Comparison of ENCODE assay signal across 22 cellular contexts in the genomic region with DNA sequence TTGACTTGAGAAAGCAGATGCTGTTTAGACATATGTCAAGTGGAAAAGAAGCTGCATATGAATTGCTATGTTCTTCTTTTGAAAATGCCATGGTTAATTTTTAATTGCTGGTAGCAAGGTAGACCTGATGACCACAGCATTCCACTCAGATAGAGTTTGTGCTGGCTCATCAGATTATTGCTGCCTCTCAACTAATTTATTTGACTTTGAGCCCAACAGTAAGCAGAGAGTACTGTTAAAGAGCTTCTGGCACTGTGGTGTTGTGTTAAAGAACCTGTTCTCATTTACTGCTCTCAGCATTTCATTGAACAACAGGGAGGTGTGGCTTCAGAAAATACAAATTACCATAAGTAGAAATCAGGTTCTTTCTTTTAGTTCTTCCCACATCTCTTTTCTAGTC.
A peak's percentile ranks its signal among the peaks of the same experiment; 100 is the strongest.
DNase-seq lines count a peak whose midpoint lies in the region; FAIRE-seq and TF ChIP-seq lines count a peak whose summit lies in the region.
"Had no signal": no experiment of that assay in that cellular context is flagged by ENCODE, and none has a peak within 500 bp of the region (broad histone marks: within the 10 kb centered on the region; RNA-seq: fewer than 3 reads in every experiment).

No MANE protein-coding gene starts in this region.

- no peak overlapping the region for H2BK12ac ChIP-seq in H1 (ENCODE audit: low read depth, low read length)

- no peaks in the 10 kb centered on the region for H3K27me3 ChIP-seq in H1 (replicated peaks in 1 of 4; ENCODE audit: control insufficient read depth in 3 of 4, extremely low read depth in 1 of 4, insufficient read depth in 3 of 4, low read length in 3 of 4)
- H3K27me3 ChIP-seq: BLaER1, tibial nerve had no signal

- H3K9ac ChIP-seq in H1 (replicated peaks in 1 of 4; ENCODE audit: extremely low read depth in 1 of 4, low read depth in 3 of 4, low read length in 3 of 4): no peak overlapping the region
- H3K9ac ChIP-seq: BLaER1 had no signal

- TF ChIP-seq RAD21 in H1 (IDR thresholded peaks at IDR 0.05 in 1 of 2, conservative IDR thresholded peaks at IDR 0.05 in 1 of 2; ENCODE audit: low read depth in 2 of 2, low read length in 2 of 2): no peak

- no peak overlapping the region for H4K5ac ChIP-seq in H1 (ENCODE audit: insufficient read length, low read depth, low read length)

- CTCF ChIA-PET in H1 (lab: Charles Lee; ENCODE audit: partially characterized antibody): interaction anchor here (0.6 kb wide), 1 partner anchor 1794 kb away, joined by 6 read pairs; no protein-coding TSS in a partner anchor
- CTCF ChIA-PET in activated CD4-positive, alpha-beta T cell treated with anti-CD3 and anti-CD28 coated beads, Interleukin-2, amount 10 ng/mL, durations not matched to agents 7 days and 5 days (lab: Charles Lee): no interaction called here

- no peak overlapping the region for H2BK15ac ChIP-seq in H1 (ENCODE audit: low read length)

- H2BK20ac ChIP-seq in H1 (ENCODE audit: low read length): no peak overlapping the region; the same call in 1 of the 2 replicates

- H3K56ac ChIP-seq in H1 (replicated peaks; ENCODE audit: insufficient read length, low read depth, low read length): no peak overlapping the region

- no peak overlapping the region; the same call in 1 of the 2 replicates for H2BK5ac ChIP-seq in H1 (ENCODE audit: low read depth, low read length)

- H3K36me3 Mint-ChIP-seq in activated CD4-positive, alpha-beta T cell treated with anti-CD3 and anti-CD28 coated beads, Interleukin-2, amount 10 ng/mL, durations not matched to agents 7 days and 5 days (ENCODE audit: low read depth): no peaks in the 10 kb centered on the region
- H3K36me3 Mint-ChIP-seq: naive thymus-derived CD8-positive, alpha-beta T cell; stimulated activated naive B cell treated with anti-CD40 and anti-IgM and Interleukin-4, amounts not matched to agents 10 μg/mL and 1 μg/mL and 100 μg/mL, for 72 hours had no signal

- no peak overlapping the region for H3K14ac ChIP-seq in H1 (ENCODE audit: insufficient read length)

- no peak for TF ChIP-seq CTCF in H1 (IDR thresholded peaks at IDR 0.05; ENCODE audit: control extremely low read depth in 1 of 3, insufficient read depth in 1 of 3, low read depth in 1 of 3, low read length in 3 of 3)
- TF ChIP-seq CTCF in retinal pigment epithelial cell (conservative IDR thresholded peaks at IDR 0.05; ENCODE audit: low read depth, low read length): no peak

- no peaks in the 10 kb centered on the region for H3K23me2 ChIP-seq in H1 (ENCODE audit: low read depth, low read length)

- H3K4me1 Mint-ChIP-seq in activated CD4-positive, alpha-beta T cell treated with anti-CD3 and anti-CD28 coated beads, Interleukin-2, amount 10 ng/mL, durations not matched to agents 7 days and 5 days: no peaks in the 10 kb centered on the region
- H3K4me1 Mint-ChIP-seq: naive thymus-derived CD8-positive, alpha-beta T cell; stimulated activated naive B cell treated with anti-CD40 and anti-IgM and Interleukin-4, amounts not matched to agents 10 μg/mL and 1 μg/mL and 100 μg/mL, for 72 hours had no signal

- FAIRE-seq in H1 (lab: Jason Lieb, UNC) (no peak), H54 (lab: Jason Lieb, UNC) (no peak)
- FAIRE-seq: D721Med had no signal

- no peak overlapping the region for H3K27ac ChIP-seq in H1 (ENCODE audit: low read depth, low read length)
- H3K27ac ChIP-seq: 22Rv1, BLaER1, tibial nerve had no signal

- no peaks in the 10 kb centered on the region for H4K20me1 ChIP-seq in H1 (replicated peaks in 1 of 2; ENCODE audit: control insufficient read depth in 1 of 2, insufficient read depth in 2 of 2, low read length in 2 of 2)
- H4K20me1 ChIP-seq: BLaER1 had no signal

- H3K9me3 Mint-ChIP-seq in activated CD4-positive, alpha-beta T cell treated with anti-CD3 and anti-CD28 coated beads, Interleukin-2, amount 10 ng/mL, durations not matched to agents 7 days and 5 days: no peaks in the 10 kb centered on the region
- H3K9me3 Mint-ChIP-seq: stimulated activated naive B cell treated with anti-CD40 and anti-IgM and Interleukin-4, amounts not matched to agents 10 μg/mL and 1 μg/mL and 100 μg/mL, for 72 hours had no signal

- H3K27me3 Mint-ChIP-seq in activated CD4-positive, alpha-beta T cell treated with anti-CD3 and anti-CD28 coated beads, Interleukin-2, amount 10 ng/mL, durations not matched to agents 7 days and 5 days: peaks cover 2% of the 10 kb centered on the region
- H3K27me3 Mint-ChIP-seq: naive thymus-derived CD8-positive, alpha-beta T cell; stimulated activated naive B cell treated with anti-CD40 and anti-IgM and Interleukin-4, amounts not matched to agents 10 μg/mL and 1 μg/mL and 100 μg/mL, for 72 hours had no signal

- peaks cover 5% of the 10 kb centered on the region in 2 experiments; a peak in 2 of 4 replicates for H3K9me3 ChIP-seq in H1 (ENCODE audit: insufficient read depth in 2 of 2, low read depth in 1 of 2, low read length in 1 of 2)
- H3K9me3 ChIP-seq: tibial nerve had no signal

- H2AK5ac ChIP-seq in H1 (ENCODE audit: low read depth, low read length): 0 out of 2 replicates have a peak overlapping the region, but pooled peaks have one; percentile 25

- peaks cover 0 to 12% (median 6%) of the 10 kb centered on the region in 4 experiments; a peak in 3 of 7 replicates for H3K4me1 ChIP-seq in H1 (replicated peaks in 1 of 4; ENCODE audit: control insufficient read depth in 3 of 4, insufficient read depth in 4 of 4, low read length in 3 of 4)
- H3K4me1 ChIP-seq: BLaER1, tibial nerve had no signal

- no peak overlapping the region for H2BK120ac ChIP-seq in H1 (replicated peaks; ENCODE audit: low read depth, low read length)

- no peak overlapping the region for H4K8ac ChIP-seq in H1 (ENCODE audit: extremely low read depth, insufficient read depth, low read length)

- H2AFZ ChIP-seq in H1 (ENCODE audit: low read length): no peak overlapping the region; the same call in 1 of the 2 replicates

- H3K4ac ChIP-seq in H1 (replicated peaks; ENCODE audit: insufficient read length, low read depth, low read length): no peak overlapping the region

- H3K23ac ChIP-seq in H1 (ENCODE audit: insufficient read length): no peak overlapping the region

- H4K91ac ChIP-seq in H1 (replicated peaks; ENCODE audit: insufficient read length, low read length): no peak overlapping the region

- H3K4me2 ChIP-seq in H1 (ENCODE audit: insufficient read depth in 1 of 2, low read depth in 2 of 2, low read length in 2 of 2): no peak overlapping the region
- H3K4me2 ChIP-seq: BLaER1 had no signal

- no peaks in the 10 kb centered on the region for H3K79me1 ChIP-seq in H1 (ENCODE audit: low read depth, low read length)

- no peak for TF ChIP-seq EP300 in H1 (IDR thresholded peaks at IDR 0.05; ENCODE audit: borderline replicate concordance in 1 of 2, low read depth in 2 of 2, low read length in 2 of 2)

- DNase-seq in DMS 273 (lab: John Stamatoyannopoulos, UW; ENCODE audit: unreplicated experiment) (peak; percentile 20), DMS 273 treated with DMSO at 0.1 percent for 48 hours (lab: John Stamatoyannopoulos, UW) (no peak), H1 (ENCODE audit: low read depth in 1 of 2, low spot score in 2 of 2) (no peak), kidney glomerular epithelial cell (lab: John Stamatoyannopoulos, UW) (peak; percentile 46), retinal pigment epithelial cell (ENCODE audit: low read depth) (peak; percentile 7), H54 (ENCODE audit: insufficient read length, low spot score) (no peak), NCI-H524 treated with DMSO at 0.1 percent for 48 hours (lab: John Stamatoyannopoulos, UW) (no peak)
- DNase-seq in activated CD4-positive, alpha-beta T cell treated with anti-CD3 and anti-CD28 coated beads, Interleukin-2, amount 10 ng/mL, durations not matched to agents 7 days and 5 days: no peak
- DNase-seq: activated CD4-positive, alpha-beta T cell treated with anti-CD3 and anti-CD28 coated beads for 1 hour; activated gamma-delta T cell; amygdala; HCEC 1CT; naive thymus-derived CD8-positive, alpha-beta T cell; NCI-H526; PC-3; stimulated activated CD4-positive, alpha-beta T cell treated with anti-CD3 and anti-CD28 coated beads, Interleukin-15, amount 100 ng/mL, for 24 hours; stimulated activated naive B cell treated with anti-CD40 and anti-IgM and Interleukin-4, amounts not matched to agents 10 μg/mL and 1 μg/mL and 100 μg/mL, for 72 hours; T-helper 9 cell had no signal

- no peak overlapping the region for H3K27ac Mint-ChIP-seq in activated CD4-positive, alpha-beta T cell treated with anti-CD3 and anti-CD28 coated beads, Interleukin-2, amount 10 ng/mL, durations not matched to agents 7 days and 5 days
- H3K27ac Mint-ChIP-seq: naive thymus-derived CD8-positive, alpha-beta T cell; stimulated activated naive B cell treated with anti-CD40 and anti-IgM and Interleukin-4, amounts not matched to agents 10 μg/mL and 1 μg/mL and 100 μg/mL, for 72 hours had no signal

- POLR2A ChIA-PET in H1 (lab: Charles Lee; ENCODE audit: partially characterized antibody): interaction anchor here (0.7 kb wide), 1 partner anchor 211 kb away, joined by 3 read pairs; no protein-coding TSS in a partner anchor
- POLR2A ChIA-PET in activated CD4-positive, alpha-beta T cell treated with anti-CD3 and anti-CD28 coated beads, Interleukin-2, amount 10 ng/mL, durations not matched to agents 7 days and 5 days (lab: Charles Lee): no interaction called here

- no peaks in the 10 kb centered on the region for H3K79me2 ChIP-seq in H1 (ENCODE audit: control insufficient read depth in 1 of 2, insufficient read depth in 2 of 2, low read length in 2 of 2)

- no peak overlapping the region for H3K4me3 ChIP-seq in H1 (ENCODE audit: extremely low read depth in 1 of 4, insufficient read depth in 2 of 4, low read depth in 3 of 4, low read length in 4 of 4)
- no peak overlapping the region for H3K4me3 ChIP-seq in retinal pigment epithelial cell (ENCODE audit: low read length)
- H3K4me3 ChIP-seq: BLaER1, tibial nerve had no signal

- TF ChIP-seq POLR2A in H1 (IDR thresholded peaks at IDR 0.05; ENCODE audit: control extremely low read depth in 1 of 2, low read depth in 2 of 2, low read length in 2 of 2) (no peak), H54 (IDR thresholded peaks at IDR 0.05; ENCODE audit: low read depth, low read length) (no peak)

- no peak overlapping the region for H3K18ac ChIP-seq in H1 (ENCODE audit: extremely low read depth, low read length)

- H3K4me3 Mint-ChIP-seq in activated CD4-positive, alpha-beta T cell treated with anti-CD3 and anti-CD28 coated beads, Interleukin-2, amount 10 ng/mL, durations not matched to agents 7 days and 5 days: no peak overlapping the region
- H3K4me3 Mint-ChIP-seq: naive thymus-derived CD8-positive, alpha-beta T cell; stimulated activated naive B cell treated with anti-CD40 and anti-IgM and Interleukin-4, amounts not matched to agents 10 μg/mL and 1 μg/mL and 100 μg/mL, for 72 hours had no signal

- H3K36me3 ChIP-seq in H1 (ENCODE audit: control insufficient read depth in 2 of 4, insufficient read depth in 4 of 4, low read length in 3 of 4): no peaks in the 10 kb centered on the region
- H3K36me3 ChIP-seq: BLaER1, tibial nerve had no signal

TF ChIP-seq in H1, 55 proteins besides CTCF, POLR2A, EP300 and RAD21 (continues in another document):
- TF ChIP-seq MAFK (IDR thresholded peaks at IDR 0.05; ENCODE audit: low read depth, low read length) (no peak), HDAC2 (IDR thresholded peaks at IDR 0.05; ENCODE audit: borderline replicate concordance in 1 of 2, low read depth in 2 of 2, low read length in 2 of 2) (no peak), TAF7 (optimal IDR thresholded peaks at IDR 0.05; ENCODE audit: borderline replicate concordance, low read depth, low read length) (no peak), TBP (IDR thresholded peaks at IDR 0.05; ENCODE audit: low read depth, low read length) (no peak)

Comparison
In these comparisons a context has a peak if more than half of its experiments do, and no peak if none do; other contexts are left out.
1. DNase-seq: peak in DMS 273 (single experiment), kidney glomerular epithelial cell (single experiment) and retinal pigment epithelial cell (single experiment); none in DMS 273 treated with DMSO at 0.1 percent for 48 hours (single experiment), H1 (0 of 2), activated CD4-positive, alpha-beta T cell treated with anti-CD3 and anti-CD28 coated beads, Interleukin-2, amount 10 ng/mL, durations not matched to agents 7 days and 5 days (single experiment), H54 (single experiment) and NCI-H524 treated with DMSO at 0.1 percent for 48 hours (single experiment).